2 cellular contexts compared by ENCODE assay signal in genomic region chr2:200385063-200385635, GRCh38.
TF ChIP-seq lines count a peak whose summit lies in the region.

No MANE protein-coding gene starts in this region.

TF ChIP-seq in HepG2, 621 proteins besides CTCF, POLR2A, EP300 and RAD21:
- peak; percentile 57 for TF ChIP-seq AGO2 (optimal IDR thresholded peaks at IDR 0.05; ENCODE audit: low read depth, low read length)
- TF ChIP-seq RBM22 (optimal IDR thresholded peaks at IDR 0.05; ENCODE audit: low read length) = peak; percentile 94
- peak; percentile 86 for TF ChIP-seq MAFF (IDR thresholded peaks at IDR 0.05; ENCODE audit: low read depth, low read length)
- TF ChIP-seq REL (CRISPR knock-in tag; conservative IDR thresholded peaks at IDR 0.05) = no peak
- peak; percentile 84 to 90 for TF ChIP-seq MAFK (conservative IDR thresholded peaks at IDR 0.05 in 1 of 2, IDR thresholded peaks at IDR 0.05 in 1 of 2; ENCODE audit: low read length in 2 of 2)

TF ChIP-seq in GM12878, 131 proteins besides CTCF, POLR2A, EP300 and RAD21:
- TF ChIP-seq TARDBP (IDR thresholded peaks at IDR 0.05; ENCODE audit: borderline replicate concordance) (no peak), NFYA (IDR thresholded peaks at IDR 0.05; ENCODE audit: borderline replicate concordance, low read depth, low read length) (no peak), FOS (IDR thresholded peaks at IDR 0.05; ENCODE audit: borderline replicate concordance, extremely low read depth, insufficient read length) (no peak), TCF12 (IDR thresholded peaks at IDR 0.05; ENCODE audit: low read depth, low read length) (no peak), SREBF2 (IDR thresholded peaks at IDR 0.05; ENCODE audit: low read length) (no peak), CEBPZ (IDR thresholded peaks at IDR 0.05; ENCODE audit: low read depth, low read length) (no peak), KDM1A (IDR thresholded peaks at IDR 0.05; ENCODE audit: borderline replicate concordance) (no peak), MAX (IDR thresholded peaks at IDR 0.05; ENCODE audit: low read depth, low read length) (no peak), SPI1 (IDR thresholded peaks at IDR 0.05; ENCODE audit: borderline replicate concordance, insufficient read depth, low read depth, low read length) (no peak), CHD4 (IDR thresholded peaks at IDR 0.05) (no peak), EED (IDR thresholded peaks at IDR 0.05; ENCODE audit: low read depth) (no peak), USF1 (IDR thresholded peaks at IDR 0.05; ENCODE audit: borderline replicate concordance, extremely low read length, insufficient read depth, low read depth, low read length) (no peak), ZNF687 (IDR thresholded peaks at IDR 0.05) (no peak), IKZF2 (IDR thresholded peaks at IDR 0.05) (no peak), JUND (IDR thresholded peaks at IDR 0.05; ENCODE audit: low read depth, low read length) (no peak), PKNOX1 (IDR thresholded peaks at IDR 0.05) (no peak)
